Comparison of ENCODE assay signal across 34 cellular contexts in genomic region chr3:48011771-48012170, GRCh38. TPM values are rescaled to one million over a fixed set of nuclear protein-coding genes. Genes with fewer than 3 reads are reported as not detected.
DNase-seq lines count a peak whose midpoint lies in the region; ATAC-seq, FAIRE-seq and TF ChIP-seq lines count a peak whose summit lies in the region.
"Had no signal": no experiment of that assay in that cellular context is flagged by ENCODE, and none has a peak within 500 bp of the region (broad histone marks: within the 10 kb centered on the region; RNA-seq: fewer than 3 reads in every experiment).

No MANE protein-coding gene starts in this region.

- TF ChIP-seq EP300 in esophagus muscularis mucosa (IDR thresholded peaks at IDR 0.05), result no peak

- DNase-seq in D721Med (ENCODE audit: insufficient read length, low spot score) (no peak), NCI-H82 (lab: John Stamatoyannopoulos, UW) (peak; percentile 76), esophagus muscularis mucosa (ENCODE audit: extremely low spot score) (no peak), gastrocnemius medialis (no peak), NCI-H146 (lab: John Stamatoyannopoulos, UW) (no peak), BE2C (no peak), T-cell (no peak)
- DNase-seq: ACHN; activated CD4-positive, alpha-beta T cell treated with anti-CD3 and anti-CD28 coated beads, Interleukin-2, amount 10 ng/mL, durations not matched to agents 24 days and 14 days; activated effector memory CD4-positive, alpha-beta T cell treated with Interleukin-2 at 50 U/mL for 16 hours; CD8-positive, alpha-beta T cell; EL; esophagus squamous epithelium; foreskin melanocyte; H7; hippocampal formation; MM.1S; NCI-H2029 treated with DMSO at 0.1 percent for 48 hours; NCI-H526 treated with DMSO at 0.1 percent for 48 hours; nephron progenitor cell; ovary; stimulated activated CD8-positive, alpha-beta memory T cell treated with anti-CD3 and anti-CD28 coated beads, Interleukin-4, amount 100 ng/mL, for 48 hours; SW 1271; T-helper 9 cell; trophoblast cell had no signal

- H3K4me3 Mint-ChIP-seq in T-cell, result no peak overlapping the region
- H3K4me3 Mint-ChIP-seq: activated CD4-positive, alpha-beta T cell treated with anti-CD3 and anti-CD28 coated beads, Interleukin-2, amount 10 ng/mL, durations not matched to agents 24 days and 14 days; activated naive CD8-positive, alpha-beta T cell; B cell; CD8-positive, alpha-beta T cell; dendritic cell treated with granulocyte-macrophage colony-stimulating factor and Interleukin-4, amounts not matched to agents 40 ng/mL and 50 ng/mL, for 4 days; nephron progenitor cell; stimulated activated naive CD8-positive, alpha-beta T cell treated with anti-CD3 and anti-CD28 coated beads, Interleukin-15, Interleukin-2, amounts not matched to agents 100 ng/mL and 50 ng/mL, for 24 hours had no signal

- TF ChIP-seq POLR2A in esophagus muscularis mucosa (IDR thresholded peaks at IDR 0.05; ENCODE audit: low read depth) (no peak), gastrocnemius medialis (IDR thresholded peaks at IDR 0.05) (no peak)

- FAIRE-seq in D721Med (lab: Jason Lieb, UNC), result peak; percentile 16
- FAIRE-seq: GM18507, RCC 7860 had no signal

- H3K27ac ChIP-seq in esophagus muscularis mucosa (replicated peaks in 1 of 4) (peak overlapping the region in 3 of 4 donors; percentile 78 to 81 (median 79)), gastrocnemius medialis (peak overlapping the region; percentile 90 to 96 (median 92))
- H3K27ac ChIP-seq: cardiac muscle cell, KMS-11, ovary had no signal

- H3K9me3 ChIP-seq in esophagus muscularis mucosa (no peaks in the 10 kb centered on the region), gastrocnemius medialis (no peaks in the 10 kb centered on the region), BE2C (no peaks in the 10 kb centered on the region)
- H3K9me3 ChIP-seq: esophagus squamous epithelium, ovary had no signal

- no peaks in the 10 kb centered on the region for H3K9me3 Mint-ChIP-seq in T-cell
- H3K9me3 Mint-ChIP-seq: activated CD4-positive, alpha-beta T cell treated with anti-CD3 and anti-CD28 coated beads, Interleukin-2, amount 10 ng/mL, durations not matched to agents 24 days and 14 days; CD8-positive, alpha-beta T cell; dendritic cell treated with granulocyte-macrophage colony-stimulating factor and Interleukin-4, amounts not matched to agents 40 ng/mL and 50 ng/mL, for 4 days; stimulated activated naive CD8-positive, alpha-beta T cell treated with anti-CD3 and anti-CD28 coated beads, Interleukin-15, Interleukin-2, amounts not matched to agents 100 ng/mL and 50 ng/mL, for 24 hours had no signal

- no peak overlapping the region for H3K27ac Mint-ChIP-seq in T-cell
- H3K27ac Mint-ChIP-seq: activated CD4-positive, alpha-beta T cell treated with anti-CD3 and anti-CD28 coated beads, Interleukin-2, amount 10 ng/mL, durations not matched to agents 24 days and 14 days; activated naive CD8-positive, alpha-beta T cell; B cell; CD8-positive, alpha-beta T cell; dendritic cell treated with granulocyte-macrophage colony-stimulating factor and Interleukin-4, amounts not matched to agents 40 ng/mL and 50 ng/mL, for 4 days; stimulated activated naive CD8-positive, alpha-beta T cell treated with anti-CD3 and anti-CD28 coated beads, Interleukin-15, Interleukin-2, amounts not matched to agents 100 ng/mL and 50 ng/mL, for 24 hours had no signal

- ATAC-seq in gastrocnemius medialis, result no peak
- ATAC-seq in GM18519 (IDR thresholded peaks at IDR 0.05; ENCODE audit: low FRiP score, unreplicated experiment), result no peak
- no peak for ATAC-seq in T-cell (replicated peaks in 1 of 4)
- ATAC-seq: CD8-positive, alpha-beta T cell had no signal

- intact Hi-C loops in esophagus muscularis mucosa (cut with DNase I) (loop anchor here (5.0 kb wide), 1 partner anchor 76 kb away; no protein-coding TSS in a partner anchor), gastrocnemius medialis (cut with DNase I; ENCODE audit: low total_unique reads) (loop anchor here (2.0 kb wide), 1 partner anchor 21 kb away; no protein-coding TSS in a partner anchor)

- in situ Hi-C loops in gastrocnemius medialis (cut with MboI; ENCODE audit: low sequenced_read_pairs in 4 of 4), result loop anchor here in 1 of 4 donors (10.0 kb wide), 1 partner anchor 63 kb away; no protein-coding TSS in a partner anchor

- H3K27me3 Mint-ChIP-seq in T-cell, result no peaks in the 10 kb centered on the region
- H3K27me3 Mint-ChIP-seq: activated CD4-positive, alpha-beta T cell treated with anti-CD3 and anti-CD28 coated beads, Interleukin-2, amount 10 ng/mL, durations not matched to agents 24 days and 14 days; activated naive CD8-positive, alpha-beta T cell; B cell; dendritic cell treated with granulocyte-macrophage colony-stimulating factor and Interleukin-4, amounts not matched to agents 40 ng/mL and 50 ng/mL, for 4 days; stimulated activated naive CD8-positive, alpha-beta T cell treated with anti-CD3 and anti-CD28 coated beads, Interleukin-15, Interleukin-2, amounts not matched to agents 100 ng/mL and 50 ng/mL, for 24 hours had no signal

- POLR2A ChIA-PET in T-cell (lab: Charles Lee), result no interaction called here

- TF ChIP-seq CTCF in D721Med (IDR thresholded peaks at IDR 0.05; ENCODE audit: insufficient read depth, missing control alignments) (no peak), esophagus muscularis mucosa (IDR thresholded peaks at IDR 0.05) (no peak), gastrocnemius medialis (IDR thresholded peaks at IDR 0.05 in 4 of 5, conservative IDR thresholded peaks at IDR 0.05 in 1 of 5) (no peak), BE2C (IDR thresholded peaks at IDR 0.05; ENCODE audit: low read depth, low read length) (no peak)

- H3K36me3 Mint-ChIP-seq in T-cell, result peaks cover 4% of the 10 kb centered on the region

- H3K4me1 ChIP-seq in esophagus muscularis mucosa (peaks cover 64 to 71% (median 67%) of the 10 kb centered on the region in 4 donors), gastrocnemius medialis (peaks cover 66 to 83% of the 10 kb centered on the region in 2 donors), BE2C (peaks cover 8% of the 10 kb centered on the region; the same call in 1 of the 2 replicates)

- H3K36me3 ChIP-seq in esophagus muscularis mucosa (peaks cover 0 to 13% (median 0%) of the 10 kb centered on the region in 4 donors), gastrocnemius medialis (peaks cover 0 to 13% of the 10 kb centered on the region in 2 donors), BE2C (no peaks in the 10 kb centered on the region)
- H3K36me3 ChIP-seq: cardiac muscle cell, ovary had no signal

- H3K27me3 ChIP-seq in esophagus muscularis mucosa (no peaks in the 10 kb centered on the region), gastrocnemius medialis (no peaks in the 10 kb centered on the region), BE2C (no peaks in the 10 kb centered on the region)
- H3K27me3 ChIP-seq: cardiac muscle cell, esophagus squamous epithelium, ovary had no signal

- CTCF ChIA-PET in T-cell (lab: Charles Lee), result no interaction called here

- 76% methylated on average over 8 of the region's 8 CpGs for WGBS in esophagus muscularis mucosa

- H3K4me3 ChIP-seq in esophagus muscularis mucosa (no peak overlapping the region), gastrocnemius medialis (peak overlapping the region in 3 of 4 donors; percentile 12 to 66 (median 30)), BE2C (ENCODE audit: low read depth, low read length) (no peak overlapping the region)
- H3K4me3 ChIP-seq: cardiac muscle cell, esophagus squamous epithelium, ovary had no signal

- H3K4me1 Mint-ChIP-seq in T-cell, result peaks cover 33 to 34% (median 34%) of the 10 kb centered on the region in 3 donors

RNA-seq across cellular contexts. Expression of gene MAP4, which starts 4.4 kb away (rescaled TPM):
- total RNA-seq in esophagus muscularis mucosa (100 to 1,000 TPM; 239 to 338 (median 284) TPM), gastrocnemius medialis (100 to 1,000 TPM; 597 to 976 (median 687) TPM), T-cell (10 to 100 TPM; 60.7 to 85.1 (median 76.7) TPM)
- polyA plus RNA-seq in BE2C (2012; ENCODE audit: insufficient read depth, insufficient read length, low read depth), result 45.2 TPM

Comparison
In these comparisons a context has a peak if more than half of its experiments do, and no peak if none do; other contexts are left out.
1. H3K4me3 ChIP-seq: peak in gastrocnemius medialis (3 of 4); none in esophagus muscularis mucosa (0 of 4) and BE2C (single experiment).